ENCODE assay signal across 20 cellular contexts in the genomic region with DNA sequence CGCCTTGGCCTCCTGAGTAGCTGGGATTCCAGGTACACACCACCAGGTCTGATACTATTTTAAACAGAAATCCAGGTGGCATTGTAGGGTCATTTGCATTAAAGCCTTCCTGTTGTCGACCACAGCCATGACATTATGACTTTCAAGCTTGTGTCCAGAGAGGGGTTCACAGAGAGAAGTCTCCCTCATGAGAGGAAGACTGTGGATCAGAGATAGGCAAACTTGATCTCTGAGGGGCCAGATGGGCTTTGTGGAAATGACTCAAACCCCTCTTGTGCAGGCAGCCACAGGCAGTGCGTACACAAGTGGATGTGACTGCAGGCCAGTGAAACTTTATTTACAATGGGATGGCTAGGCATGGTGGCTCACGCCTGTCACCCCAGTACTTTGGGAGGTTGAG. TPM values are rescaled to one million over a fixed set of nuclear protein-coding genes. Genes with fewer than 3 reads are reported as not detected.
"Had no signal": no experiment of that assay in that cellular context is flagged by ENCODE, and none has a peak within 500 bp of the region (broad histone marks: within the 10 kb centered on the region; RNA-seq: fewer than 3 reads in every experiment).

No MANE protein-coding gene starts in this region.

- ATAC-seq: activated CD4-positive, alpha-beta T cell treated with anti-CD3 and anti-CD28 coated beads for 36 hours; naive thymus-derived CD4-positive, alpha-beta T cell; pancreas; right cardiac atrium; stimulated activated naive CD8-positive, alpha-beta T cell treated with anti-CD3 and anti-CD28 coated beads, Interleukin-15, Interleukin-2, amounts not matched to agents 100 U/mL and 50 U/mL, for 24 hours; upper lobe of right lung had no signal

- DNase-seq: activated B cell treated with CpG ODN at 0.5 μM for 24 hours; activated CD4-positive, alpha-beta T cell treated with anti-CD3 and anti-CD28 coated beads for 36 hours; activated CD4-positive, alpha-beta T cell treated with anti-CD3 and anti-CD28 coated beads, Interleukin-2, amount 50 U/mL, for 48 hours; activated gamma-delta T cell; adrenal gland; brain microvascular endothelial cell; caudate nucleus; effector CD4-positive, alpha-beta T cell; foreskin melanocyte; hippocampal formation; left ventricle myocardium inferior; naive thymus-derived CD4-positive, alpha-beta T cell; pancreas; stimulated activated CD4-positive, alpha-beta T cell treated with anti-CD3 and anti-CD28 coated beads, Interleukin-4, amount 100 ng/mL, for 24 hours; stimulated activated naive CD8-positive, alpha-beta T cell treated with anti-CD3 and anti-CD28 coated beads, Interleukin-15, Interleukin-2, amounts not matched to agents 100 U/mL and 50 U/mL, for 24 hours; thyroid gland; upper lobe of right lung had no signal

- H3K27ac ChIP-seq: adrenal gland, ascending aorta, brain microvascular endothelial cell, left ventricle myocardium inferior, pancreas, thyroid gland, upper lobe of right lung had no signal

- H3K4me1 ChIP-seq: adrenal gland, ascending aorta, left ventricle myocardium inferior, pancreas, thyroid gland, upper lobe of right lung had no signal

- FAIRE-seq: pancreas had no signal

- H3K27me3 ChIP-seq: adrenal gland, ascending aorta, brain microvascular endothelial cell, pancreas, thyroid gland, upper lobe of right lung had no signal

- H3K9me3 ChIP-seq: adrenal gland, ascending aorta, left ventricle myocardium inferior, pancreas, thyroid gland, upper lobe of right lung had no signal

- H3K4me3 ChIP-seq: adrenal gland, ascending aorta, left ventricle myocardium inferior, pancreas, thyroid gland, upper lobe of right lung had no signal

RNA-seq across cellular contexts. Expression of gene F2RL3, which starts 27.8 kb away (rescaled TPM):
- total RNA-seq: activated CD4-positive, alpha-beta T cell treated with anti-CD3 and anti-CD28 coated beads for 36 hours; activated T-helper 1 cell treated with anti-CD3 and anti-CD28 coated beads, Interleukin-12 subunit alpha, Interleukin-12 subunit beta, Interleukin-2, Interleukin-4 antibody, amounts not matched to agents 30 ng/mL and 10 ng/mL and 1 ng/mL, durations not matched to agents 14 hours and 24 hours and 36 hours had no signal
- polyA plus RNA-seq: naive thymus-derived CD4-positive, alpha-beta T cell had no signal
